17 cellular contexts compared by ENCODE assay signal in genomic region chr13:94813920-94814500, GRCh38.
DNase-seq lines count a peak whose midpoint lies in the region; ATAC-seq and TF ChIP-seq lines count a peak whose summit lies in the region.
"Had no signal": no experiment of that assay in that cellular context is flagged by ENCODE, and none has a peak within 500 bp of the region (broad histone marks: within the 10 kb centered on the region; RNA-seq: fewer than 3 reads in every experiment).

No MANE protein-coding gene starts in this region.

- H3K36me3 ChIP-seq in HAP-1 (replicated peaks) (no peaks in the 10 kb centered on the region), neural progenitor cell (no peaks in the 10 kb centered on the region), gastroesophageal sphincter (no peaks in the 10 kb centered on the region)
- H3K36me3 ChIP-seq: tibial artery, WERI-Rb-1 had no signal

- no peaks in the 10 kb centered on the region for H3K4me1 Mint-ChIP-seq in neural progenitor cell

- TF ChIP-seq EP300 in gastroesophageal sphincter (IDR thresholded peaks at IDR 0.05) = no peak

- no peaks in the 10 kb centered on the region for H3K36me3 Mint-ChIP-seq in neural progenitor cell

- H3K79me2 ChIP-seq in neural progenitor cell (ENCODE audit: low read depth) = no peaks in the 10 kb centered on the region

- no peaks in the 10 kb centered on the region for H3F3A ChIP-seq in neural progenitor cell (ENCODE audit: low read depth)

- TF ChIP-seq CTCF in neural progenitor cell (IDR thresholded peaks at IDR 0.05) (no peak), gastroesophageal sphincter (IDR thresholded peaks at IDR 0.05) (no peak)

- peak; percentile 99 for ATAC-seq in HG03342 (IDR thresholded peaks at IDR 0.05; ENCODE audit: unreplicated experiment)
- no peak for ATAC-seq in gastroesophageal sphincter
- ATAC-seq: activated T-cell treated with anti-CD3 and anti-CD28 coated beads, Interleukin-2, amount 50 U/mL, for 72 hours; body of pancreas; sciatic nerve had no signal

- H3K27ac Mint-ChIP-seq in neural progenitor cell = no peak overlapping the region
- H3K27ac Mint-ChIP-seq: activated T-cell treated with anti-CD3 and anti-CD28 coated beads, Interleukin-2, amount 50 U/mL, for 72 hours had no signal

- no peak for TF ChIP-seq POLR2A in gastroesophageal sphincter (IDR thresholded peaks at IDR 0.05)

- 80 to 81% methylated on average over 4 of the region's 4 CpGs for WGBS in gastroesophageal sphincter (ENCODE audit: low coverage in 1 of 2), 2 donors

- H4K20me1 ChIP-seq in neural progenitor cell (ENCODE audit: low read depth) = no peaks in the 10 kb centered on the region

- H3K4me3 ChIP-seq in HAP-1 (no peak overlapping the region), neural progenitor cell (no peak overlapping the region), gastroesophageal sphincter (no peak overlapping the region)
- H3K4me3 ChIP-seq: body of pancreas, tibial artery had no signal

- peak; percentile 38 for DNase-seq in DMS153 (lab: John Stamatoyannopoulos, UW)
- DNase-seq in DMS153 treated with DMSO at 0.1 percent for 48 hours (lab: John Stamatoyannopoulos, UW; ENCODE audit: unreplicated experiment) = no peak
- peak; percentile 37 to 91 for DNase-seq in HAP-1 (ENCODE audit: low spot score in 2 of 2)
- DNase-seq in neural progenitor cell (ENCODE audit: low spot score) = peak; percentile 9
- no peak for DNase-seq in NCI-H82 treated with DMSO at 0.1 percent for 48 hours (lab: John Stamatoyannopoulos, UW; ENCODE audit: unreplicated experiment)
- DNase-seq in NCI-H2171 (lab: John Stamatoyannopoulos, UW) = no peak
- DNase-seq: activated T-cell treated with anti-CD3 and anti-CD28 coated beads, Interleukin-2, amount 50 U/mL, for 72 hours; body of pancreas; DMS 273 treated with DMSO at 0.1 percent for 48 hours; NCI-H1694; tibial artery; WERI-Rb-1 had no signal

- H3K9me3 ChIP-seq in HAP-1 (no peaks in the 10 kb centered on the region), neural progenitor cell (ENCODE audit: low read depth) (no peaks in the 10 kb centered on the region), gastroesophageal sphincter (no peaks in the 10 kb centered on the region)
- H3K9me3 ChIP-seq: body of pancreas, tibial artery had no signal

- H3K27ac ChIP-seq in neural progenitor cell = peak overlapping the region; percentile 10
- H3K27ac ChIP-seq in gastroesophageal sphincter = no peak overlapping the region
- H3K27ac ChIP-seq: 22Rv1, body of pancreas, RWPE1, tibial artery, WERI-Rb-1 had no signal

- H3K27me3 ChIP-seq in HAP-1 (ENCODE audit: low read depth) (peaks cover 4% of the 10 kb centered on the region), neural progenitor cell (no peaks in the 10 kb centered on the region), gastroesophageal sphincter (no peaks in the 10 kb centered on the region)
- H3K27me3 ChIP-seq: body of pancreas, tibial artery had no signal

- no peak overlapping the region for H3K4me2 ChIP-seq in neural progenitor cell

- peak overlapping the region; percentile 86 for H2AFZ ChIP-seq in neural progenitor cell (replicated peaks)

- H3K27me3 Mint-ChIP-seq in neural progenitor cell (ENCODE audit: insufficient read depth, low read depth) = peaks cover 2% of the 10 kb centered on the region

- peaks cover 26% of the 10 kb centered on the region for H3K4me1 ChIP-seq in HAP-1
- H3K4me1 ChIP-seq in neural progenitor cell = peaks cover 10% of the 10 kb centered on the region
- no peaks in the 10 kb centered on the region for H3K4me1 ChIP-seq in gastroesophageal sphincter
- H3K4me1 ChIP-seq: body of pancreas, tibial artery had no signal

- no peak overlapping the region for H3K4me3 Mint-ChIP-seq in neural progenitor cell
- H3K4me3 Mint-ChIP-seq: activated T-cell treated with anti-CD3 and anti-CD28 coated beads, Interleukin-2, amount 50 U/mL, for 72 hours had no signal

- no peak overlapping the region for H3K9ac ChIP-seq in neural progenitor cell

- in situ Hi-C loops in HAP-1 (cut with MboI; ENCODE audit: low sequenced_read_pairs) = no loop called here

- no peaks in the 10 kb centered on the region for H3K9me3 Mint-ChIP-seq in neural progenitor cell
- H3K9me3 Mint-ChIP-seq: activated T-cell treated with anti-CD3 and anti-CD28 coated beads, Interleukin-2, amount 50 U/mL, for 72 hours had no signal

Comparison
In these comparisons a context has a peak if more than half of its experiments do, and no peak if none do; other contexts are left out.
1. DNase-seq: peak in DMS153 (single experiment), HAP-1 (2 of 2) and neural progenitor cell (single experiment); none in DMS153 treated with DMSO at 0.1 percent for 48 hours (single experiment), NCI-H82 treated with DMSO at 0.1 percent for 48 hours (single experiment) and NCI-H2171 (single experiment).